1 cellular context compared by ENCODE assay signal in the genomic region with DNA sequence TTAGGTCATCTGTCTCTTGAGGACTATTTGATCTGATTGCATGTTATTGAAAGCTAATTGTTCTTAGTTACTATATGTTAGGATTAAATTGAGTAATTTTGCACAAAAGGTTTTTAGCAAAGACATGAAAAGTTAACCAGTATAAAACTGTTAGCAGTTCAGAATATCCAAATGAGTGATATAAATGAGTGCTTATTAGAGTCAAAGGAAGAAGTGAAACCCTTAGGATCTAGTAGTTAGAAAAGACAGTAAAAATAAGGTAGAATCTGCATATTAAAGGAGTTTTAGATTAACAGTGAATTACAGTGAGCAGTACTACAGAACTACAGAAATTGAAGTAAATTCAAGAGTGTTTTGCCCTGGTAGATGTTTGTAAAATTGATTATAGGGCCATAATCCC.
TF ChIP-seq lines count a peak whose summit lies in the region.

No MANE protein-coding gene starts in this region.

TF ChIP-seq in IMR-90, 13 proteins besides CTCF, POLR2A, EP300 and RAD21:
- TF ChIP-seq BHLHE40 (IDR thresholded peaks at IDR 0.05; ENCODE audit: low read depth, low read length) (no peak), RCOR1 (IDR thresholded peaks at IDR 0.05; ENCODE audit: insufficient replicate concordance, low read length) (no peak), RFX5 (IDR thresholded peaks at IDR 0.05; ENCODE audit: low read depth, low read length) (no peak), SMC3 (IDR thresholded peaks at IDR 0.05; ENCODE audit: low read depth, low read length) (no peak), FOS (IDR thresholded peaks at IDR 0.05; ENCODE audit: low read depth, low read length) (no peak), MAZ (IDR thresholded peaks at IDR 0.05; ENCODE audit: borderline replicate concordance, low read depth, low read length) (no peak), CEBPB (IDR thresholded peaks at IDR 0.05; ENCODE audit: low read depth, low read length) (no peak), MXI1 (IDR thresholded peaks at IDR 0.05; ENCODE audit: borderline replicate concordance, low read depth, low read length) (no peak), NFE2L2 (IDR thresholded peaks at IDR 0.05; ENCODE audit: low read depth, low read length) (no peak), CHD1 (IDR thresholded peaks at IDR 0.05; ENCODE audit: low read depth, low read length) (no peak), MAFK (IDR thresholded peaks at IDR 0.05; ENCODE audit: low read depth, low read length) (no peak)
- TF ChIP-seq, protein P1, sequence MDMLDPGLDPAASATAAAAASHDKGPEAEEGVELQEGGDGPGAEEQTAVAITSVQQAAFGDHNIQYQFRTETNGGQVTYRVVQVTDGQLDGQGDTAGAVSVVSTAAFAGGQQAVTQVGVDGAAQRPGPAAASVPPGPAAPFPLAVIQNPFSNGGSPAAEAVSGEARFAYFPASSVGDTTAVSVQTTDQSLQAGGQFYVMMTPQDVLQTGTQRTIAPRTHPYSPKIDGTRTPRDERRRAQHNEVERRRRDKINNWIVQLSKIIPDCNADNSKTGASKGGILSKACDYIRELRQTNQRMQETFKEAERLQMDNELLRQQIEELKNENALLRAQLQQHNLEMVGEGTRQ (IDR thresholded peaks at IDR 0.05; ENCODE audit: low read depth, low read length), result no peak
- TF ChIP-seq, protein P2, sequence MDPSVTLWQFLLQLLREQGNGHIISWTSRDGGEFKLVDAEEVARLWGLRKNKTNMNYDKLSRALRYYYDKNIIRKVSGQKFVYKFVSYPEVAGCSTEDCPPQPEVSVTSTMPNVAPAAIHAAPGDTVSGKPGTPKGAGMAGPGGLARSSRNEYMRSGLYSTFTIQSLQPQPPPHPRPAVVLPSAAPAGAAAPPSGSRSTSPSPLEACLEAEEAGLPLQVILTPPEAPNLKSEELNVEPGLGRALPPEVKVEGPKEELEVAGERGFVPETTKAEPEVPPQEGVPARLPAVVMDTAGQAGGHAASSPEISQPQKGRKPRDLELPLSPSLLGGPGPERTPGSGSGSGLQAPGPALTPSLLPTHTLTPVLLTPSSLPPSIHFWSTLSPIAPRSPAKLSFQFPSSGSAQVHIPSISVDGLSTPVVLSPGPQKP (IDR thresholded peaks at IDR 0.05; ENCODE audit: borderline replicate concordance, low read depth, low read length), result no peak
